Comparison of ENCODE assay signal across 29 cellular contexts in genomic region chr4:37573566-37573965, GRCh38.
"Had no signal": no experiment of that assay in that cellular context is flagged by ENCODE, and none has a peak within 500 bp of the region (broad histone marks: within the 10 kb centered on the region; RNA-seq: fewer than 3 reads in every experiment).

No MANE protein-coding gene starts in this region.

- H3K9ac ChIP-seq: neural progenitor cell, parathyroid adenoma had no signal

- H3K36me3 Mint-ChIP-seq: neural progenitor cell; stimulated activated effector memory CD8-positive, alpha-beta T cell treated with anti-CD3 and anti-CD28 coated beads, Interleukin-12 subunit alpha, Interleukin-12 subunit beta, amount 100 ng/mL, for 72 hours; stimulated activated naive B cell treated with anti-CD40 and anti-IgM and Interleukin-4, amounts not matched to agents 10 μg/mL and 1 μg/mL and 100 μg/mL, for 72 hours had no signal

- H3K4me3 ChIP-seq: neural progenitor cell, ovary, psoas muscle, skin epidermis, smooth muscle cell, spleen, stomach, thoracic aorta, tibial artery, transverse colon, upper lobe of right lung, uterus had no signal

- H3K4me1 ChIP-seq: neural progenitor cell, parathyroid adenoma, psoas muscle, spleen, tibial artery, upper lobe of right lung, uterus had no signal

- DNase-seq: naive thymus-derived CD4-positive, alpha-beta T cell; natural killer cell; occipital lobe; ovary; posterior cingulate gyrus; psoas muscle; right cardiac atrium; spleen; stimulated activated CD4-positive, alpha-beta T cell treated with anti-CD3 and anti-CD28 coated beads, Interleukin-12 subunit alpha, Interleukin-12 subunit beta, amount 100 ng/mL, for 4 hours; stimulated activated CD4-positive, alpha-beta T cell treated with anti-CD3 and anti-CD28 coated beads, Interleukin-1b, Interleukin-23, amount 100 ng/mL, for 48 hours; stimulated activated CD4-positive, alpha-beta T cell treated with anti-CD3 and anti-CD28 coated beads, Interleukin-4, amount 100 ng/mL, for 1 hour; stimulated activated naive B cell treated with anti-CD40 and anti-IgM and Interleukin-4, amounts not matched to agents 10 μg/mL and 1 μg/mL and 100 μg/mL, for 72 hours; stimulated activated naive CD4-positive, alpha-beta T cell treated with Interleukin-2 at 50 U/mL for 16 hours; stomach; tibial artery; transverse colon; upper lobe of right lung; uterus had no signal

- H3K27me3 ChIP-seq: neural progenitor cell, ovary, spleen, stomach, tibial artery, transverse colon, upper lobe of right lung, uterus had no signal

- H3K4me1 Mint-ChIP-seq: naive thymus-derived CD4-positive, alpha-beta T cell; nephron; neural progenitor cell; stimulated activated effector memory CD8-positive, alpha-beta T cell treated with anti-CD3 and anti-CD28 coated beads, Interleukin-12 subunit alpha, Interleukin-12 subunit beta, amount 100 ng/mL, for 72 hours had no signal

- H3K27ac ChIP-seq: neural progenitor cell, ovary, parathyroid adenoma, psoas muscle, skin epidermis, spleen, stomach, thoracic aorta, tibial artery, transverse colon, upper lobe of right lung, uterus had no signal

- H3K4me3 Mint-ChIP-seq: naive thymus-derived CD4-positive, alpha-beta T cell; natural killer cell; nephron; neural progenitor cell; stimulated activated effector memory CD8-positive, alpha-beta T cell treated with anti-CD3 and anti-CD28 coated beads, Interleukin-12 subunit alpha, Interleukin-12 subunit beta, amount 100 ng/mL, for 72 hours; stimulated activated naive B cell treated with anti-CD40 and anti-IgM and Interleukin-4, amounts not matched to agents 10 μg/mL and 1 μg/mL and 100 μg/mL, for 72 hours; stimulated activated naive CD8-positive, alpha-beta T cell treated with anti-CD3 and anti-CD28 coated beads, Interleukin-15, Interleukin-2, amounts not matched to agents 100 ng/mL and 50 ng/mL, for 24 hours; type B pancreatic cell had no signal

- H3K27me3 Mint-ChIP-seq: progenitor cell of endocrine pancreas, type B pancreatic cell had no signal

- H2AFZ ChIP-seq: neural progenitor cell, parathyroid adenoma had no signal

- H3K4me2 ChIP-seq: neural progenitor cell, smooth muscle cell had no signal

- H3K9me3 ChIP-seq: ovary, psoas muscle, stomach, transverse colon, upper lobe of right lung, uterus had no signal

- H3K36me3 ChIP-seq: neural progenitor cell, ovary, spleen, stomach, thoracic aorta, tibial artery, transverse colon, upper lobe of right lung, uterus had no signal

- H3K27ac Mint-ChIP-seq: naive thymus-derived CD4-positive, alpha-beta T cell; natural killer cell; nephron; neural progenitor cell; progenitor cell of endocrine pancreas; stimulated activated effector memory CD8-positive, alpha-beta T cell treated with anti-CD3 and anti-CD28 coated beads, Interleukin-12 subunit alpha, Interleukin-12 subunit beta, amount 100 ng/mL, for 72 hours; stimulated activated naive B cell treated with anti-CD40 and anti-IgM and Interleukin-4, amounts not matched to agents 10 μg/mL and 1 μg/mL and 100 μg/mL, for 72 hours; stimulated activated naive CD8-positive, alpha-beta T cell treated with anti-CD3 and anti-CD28 coated beads, Interleukin-15, Interleukin-2, amounts not matched to agents 100 ng/mL and 50 ng/mL, for 24 hours; type B pancreatic cell had no signal

- ATAC-seq: naive thymus-derived CD4-positive, alpha-beta T cell; natural killer cell; psoas muscle; right cardiac atrium; sciatic nerve; stimulated activated effector memory CD8-positive, alpha-beta T cell treated with anti-CD3 and anti-CD28 coated beads, Interleukin-12 subunit alpha, Interleukin-12 subunit beta, amount 100 ng/mL, for 72 hours; stimulated activated naive B cell treated with anti-CD40 and anti-IgM and Interleukin-4, amounts not matched to agents 10 μg/mL and 1 μg/mL and 100 μg/mL, for 72 hours; upper lobe of right lung had no signal
